ENCODE assay signal across 8 cellular contexts in the genomic region with DNA sequence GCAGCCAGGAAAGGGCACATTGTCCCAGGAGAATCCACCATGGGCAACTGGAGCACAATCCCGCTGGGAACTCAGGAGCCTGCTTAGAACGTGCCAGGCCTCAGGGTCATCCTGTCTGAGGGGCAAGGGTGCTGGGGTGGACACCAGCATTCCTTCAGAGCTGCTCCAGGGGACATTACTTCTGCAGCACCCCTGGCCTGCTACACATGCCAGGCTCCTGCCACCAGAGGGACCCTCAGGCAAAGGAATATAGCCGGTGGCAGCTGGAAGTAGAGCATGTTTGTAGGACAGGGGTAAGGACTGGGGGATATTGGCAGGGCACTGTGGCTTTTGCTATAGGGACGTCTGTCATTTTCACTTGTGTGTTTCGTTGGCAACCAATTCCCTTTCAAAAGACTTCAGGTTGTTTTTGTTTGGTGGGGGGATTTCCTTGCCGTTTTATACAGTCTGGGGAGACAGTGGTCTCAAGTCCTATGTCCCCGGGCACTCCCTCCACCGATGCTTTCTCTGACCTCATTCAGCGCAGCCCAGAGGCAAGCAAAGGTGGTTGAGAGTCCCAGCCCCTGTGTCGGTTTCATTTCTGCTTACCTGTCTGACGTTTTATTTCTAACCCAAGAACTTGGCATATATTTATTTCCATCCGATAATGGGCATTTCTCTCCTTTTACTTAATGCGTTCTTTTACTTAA.
DNase-seq lines count a peak whose midpoint lies in the region; ATAC-seq lines count a peak whose summit lies in the region.

No MANE protein-coding gene starts in this region.

- peak; percentile 53 for DNase-seq in DMS53 (lab: John Stamatoyannopoulos, UW)
- no peak for DNase-seq in DMS53 treated with DMSO at 0.1 percent for 48 hours (lab: John Stamatoyannopoulos, UW; ENCODE audit: unreplicated experiment)
- DNase-seq in NCI-H526 (lab: John Stamatoyannopoulos, UW), result peak; percentile 37 to 58
- DNase-seq in activated T-cell treated with anti-CD3 and anti-CD28 coated beads for 1 hour (ENCODE audit: low read depth), result peak; percentile 57
- DNase-seq in left ventricle myocardium superior, result peak; percentile 70
- peak; percentile 22 to 51 for DNase-seq in stimulated activated CD4-positive, alpha-beta T cell treated with anti-CD3 and anti-CD28 coated beads, Interleukin-1b, Interleukin-23, amount 100 ng/mL, for 4 hours (ENCODE audit: low read depth in 2 of 2)
- DNase-seq in DMS79 (lab: John Stamatoyannopoulos, UW), result no peak
- DNase-seq in T1000 (lab: John Stamatoyannopoulos, UW), result no peak

- ATAC-seq in left ventricle myocardium superior, result peak; percentile 91

- intact Hi-C loops in left ventricle myocardium superior (cut with micrococcal nuclease), result no loop called here

Comparison
In these comparisons a context has a peak if more than half of its experiments do, and no peak if none do; other contexts are left out.
1. DNase-seq: peak in DMS53 (single experiment), NCI-H526 (2 of 2), activated T-cell treated with anti-CD3 and anti-CD28 coated beads for 1 hour (single experiment), left ventricle myocardium superior (single experiment) and stimulated activated CD4-positive, alpha-beta T cell treated with anti-CD3 and anti-CD28 coated beads, Interleukin-1b, Interleukin-23, amount 100 ng/mL, for 4 hours (2 of 2); none in DMS53 treated with DMSO at 0.1 percent for 48 hours (single experiment), DMS79 (single experiment) and T1000 (single experiment).